In the genomic region with DNA sequence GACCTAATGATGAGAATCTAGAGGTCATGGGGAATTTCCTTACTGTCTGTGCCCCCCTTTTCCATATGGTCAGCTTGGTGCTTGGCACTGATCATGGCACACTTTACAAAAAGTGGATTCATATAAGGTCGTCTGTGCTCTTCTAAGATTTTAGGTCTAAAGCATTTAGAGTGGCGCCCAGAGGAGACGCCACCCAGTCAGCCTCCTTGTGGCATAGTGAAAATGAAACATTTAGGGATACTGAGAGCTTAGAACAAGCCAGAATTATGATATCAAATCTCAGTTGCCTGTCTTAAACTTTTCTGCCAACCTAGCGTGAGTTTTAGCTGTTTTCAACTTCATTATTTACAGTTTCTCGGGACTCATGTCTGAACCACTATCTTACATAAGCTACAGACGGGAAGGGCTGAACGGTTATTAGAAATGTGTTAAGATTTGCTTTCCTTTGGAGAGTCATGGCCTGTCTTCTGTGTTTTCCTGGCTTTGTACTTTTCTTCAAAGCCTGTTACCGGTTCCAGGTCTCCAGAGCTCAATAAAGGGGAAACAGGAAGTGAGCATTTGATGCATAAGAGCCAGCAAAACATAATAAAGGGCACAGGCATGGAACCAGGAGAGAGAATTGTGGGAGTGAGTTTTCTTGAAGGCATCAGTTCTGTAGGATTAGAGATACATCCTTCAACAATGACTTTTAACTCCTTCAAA, we compare ENCODE assay signal across 1 cellular context.
A peak's percentile ranks its signal among the peaks of the same experiment; 100 is the strongest.
TF ChIP-seq lines count a peak whose summit lies in the region.

No MANE protein-coding gene starts in this region.

TF ChIP-seq in K562, 482 proteins besides CTCF, POLR2A, EP300 and RAD21 (continued from another document):
- TF ChIP-seq, protein P1, sequence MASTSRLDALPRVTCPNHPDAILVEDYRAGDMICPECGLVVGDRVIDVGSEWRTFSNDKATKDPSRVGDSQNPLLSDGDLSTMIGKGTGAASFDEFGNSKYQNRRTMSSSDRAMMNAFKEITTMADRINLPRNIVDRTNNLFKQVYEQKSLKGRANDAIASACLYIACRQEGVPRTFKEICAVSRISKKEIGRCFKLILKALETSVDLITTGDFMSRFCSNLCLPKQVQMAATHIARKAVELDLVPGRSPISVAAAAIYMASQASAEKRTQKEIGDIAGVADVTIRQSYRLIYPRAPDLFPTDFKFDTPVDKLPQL (IDR thresholded peaks at IDR 0.05; ENCODE audit: extremely low read depth, insufficient read length), result no peak
- TF ChIP-seq, protein P2, sequence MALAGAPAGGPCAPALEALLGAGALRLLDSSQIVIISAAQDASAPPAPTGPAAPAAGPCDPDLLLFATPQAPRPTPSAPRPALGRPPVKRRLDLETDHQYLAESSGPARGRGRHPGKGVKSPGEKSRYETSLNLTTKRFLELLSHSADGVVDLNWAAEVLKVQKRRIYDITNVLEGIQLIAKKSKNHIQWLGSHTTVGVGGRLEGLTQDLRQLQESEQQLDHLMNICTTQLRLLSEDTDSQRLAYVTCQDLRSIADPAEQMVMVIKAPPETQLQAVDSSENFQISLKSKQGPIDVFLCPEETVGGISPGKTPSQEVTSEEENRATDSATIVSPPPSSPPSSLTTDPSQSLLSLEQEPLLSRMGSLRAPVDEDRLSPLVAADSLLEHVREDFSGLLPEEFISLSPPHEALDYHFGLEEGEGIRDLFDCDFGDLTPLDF (CRISPR knock-in tag; IDR thresholded peaks at IDR 0.05), result no peak
- TF ChIP-seq, protein P3, sequence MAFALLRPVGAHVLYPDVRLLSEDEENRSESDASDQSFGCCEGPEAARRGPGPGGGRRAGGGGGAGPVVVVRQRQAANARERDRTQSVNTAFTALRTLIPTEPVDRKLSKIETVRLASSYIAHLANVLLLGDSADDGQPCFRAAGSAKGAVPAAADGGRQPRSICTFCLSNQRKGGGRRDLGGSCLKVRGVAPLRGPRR (CRISPR knock-in tag; IDR thresholded peaks at IDR 0.05), result no peak
- TF ChIP-seq ZKSCAN8 (CRISPR knock-in tag; IDR thresholded peaks at IDR 0.05) (0 out of 2 replicates have a peak, but pooled peaks have one; percentile 35), KLF16 (IDR thresholded peaks at IDR 0.05) (no peak), CBX5 (IDR thresholded peaks at IDR 0.05; ENCODE audit: borderline replicate concordance, low read depth) (no peak), KLF13 (tag; IDR thresholded peaks at IDR 0.05; ENCODE audit: borderline replicate concordance, low read depth) (no peak), TFAM (CRISPR knock-in tag; conservative IDR thresholded peaks at IDR 0.05) (no peak)
- TF ChIP-seq, protein P4, sequence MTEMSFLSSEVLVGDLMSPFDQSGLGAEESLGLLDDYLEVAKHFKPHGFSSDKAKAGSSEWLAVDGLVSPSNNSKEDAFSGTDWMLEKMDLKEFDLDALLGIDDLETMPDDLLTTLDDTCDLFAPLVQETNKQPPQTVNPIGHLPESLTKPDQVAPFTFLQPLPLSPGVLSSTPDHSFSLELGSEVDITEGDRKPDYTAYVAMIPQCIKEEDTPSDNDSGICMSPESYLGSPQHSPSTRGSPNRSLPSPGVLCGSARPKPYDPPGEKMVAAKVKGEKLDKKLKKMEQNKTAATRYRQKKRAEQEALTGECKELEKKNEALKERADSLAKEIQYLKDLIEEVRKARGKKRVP (CRISPR knock-in tag; IDR thresholded peaks at IDR 0.05), result no peak
- TF ChIP-seq, protein P5, sequence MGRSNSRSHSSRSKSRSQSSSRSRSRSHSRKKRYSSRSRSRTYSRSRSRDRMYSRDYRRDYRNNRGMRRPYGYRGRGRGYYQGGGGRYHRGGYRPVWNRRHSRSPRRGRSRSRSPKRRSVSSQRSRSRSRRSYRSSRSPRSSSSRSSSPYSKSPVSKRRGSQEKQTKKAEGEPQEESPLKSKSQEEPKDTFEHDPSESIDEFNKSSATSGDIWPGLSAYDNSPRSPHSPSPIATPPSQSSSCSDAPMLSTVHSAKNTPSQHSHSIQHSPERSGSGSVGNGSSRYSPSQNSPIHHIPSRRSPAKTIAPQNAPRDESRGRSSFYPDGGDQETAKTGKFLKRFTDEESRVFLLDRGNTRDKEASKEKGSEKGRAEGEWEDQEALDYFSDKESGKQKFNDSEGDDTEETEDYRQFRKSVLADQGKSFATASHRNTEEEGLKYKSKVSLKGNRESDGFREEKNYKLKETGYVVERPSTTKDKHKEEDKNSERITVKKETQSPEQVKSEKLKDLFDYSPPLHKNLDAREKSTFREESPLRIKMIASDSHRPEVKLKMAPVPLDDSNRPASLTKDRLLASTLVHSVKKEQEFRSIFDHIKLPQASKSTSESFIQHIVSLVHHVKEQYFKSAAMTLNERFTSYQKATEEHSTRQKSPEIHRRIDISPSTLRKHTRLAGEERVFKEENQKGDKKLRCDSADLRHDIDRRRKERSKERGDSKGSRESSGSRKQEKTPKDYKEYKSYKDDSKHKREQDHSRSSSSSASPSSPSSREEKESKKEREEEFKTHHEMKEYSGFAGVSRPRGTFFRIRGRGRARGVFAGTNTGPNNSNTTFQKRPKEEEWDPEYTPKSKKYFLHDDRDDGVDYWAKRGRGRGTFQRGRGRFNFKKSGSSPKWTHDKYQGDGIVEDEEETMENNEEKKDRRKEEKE (IDR thresholded peaks at IDR 0.05; ENCODE audit: borderline replicate concordance in 1 of 2, control insufficient read depth in 1 of 2, low read depth in 2 of 2, low read length in 1 of 2), result no peak
- TF ChIP-seq, protein P6, sequence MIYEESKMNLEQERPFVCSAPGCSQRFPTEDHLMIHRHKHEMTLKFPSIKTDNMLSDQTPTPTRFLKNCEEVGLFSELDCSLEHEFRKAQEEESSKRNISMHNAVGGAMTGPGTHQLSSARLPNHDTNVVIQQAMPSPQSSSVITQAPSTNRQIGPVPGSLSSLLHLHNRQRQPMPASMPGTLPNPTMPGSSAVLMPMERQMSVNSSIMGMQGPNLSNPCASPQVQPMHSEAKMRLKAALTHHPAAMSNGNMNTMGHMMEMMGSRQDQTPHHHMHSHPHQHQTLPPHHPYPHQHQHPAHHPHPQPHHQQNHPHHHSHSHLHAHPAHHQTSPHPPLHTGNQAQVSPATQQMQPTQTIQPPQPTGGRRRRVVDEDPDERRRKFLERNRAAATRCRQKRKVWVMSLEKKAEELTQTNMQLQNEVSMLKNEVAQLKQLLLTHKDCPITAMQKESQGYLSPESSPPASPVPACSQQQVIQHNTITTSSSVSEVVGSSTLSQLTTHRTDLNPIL (CRISPR knock-in tag; IDR thresholded peaks at IDR 0.05), result no peak
- TF ChIP-seq, protein P7, sequence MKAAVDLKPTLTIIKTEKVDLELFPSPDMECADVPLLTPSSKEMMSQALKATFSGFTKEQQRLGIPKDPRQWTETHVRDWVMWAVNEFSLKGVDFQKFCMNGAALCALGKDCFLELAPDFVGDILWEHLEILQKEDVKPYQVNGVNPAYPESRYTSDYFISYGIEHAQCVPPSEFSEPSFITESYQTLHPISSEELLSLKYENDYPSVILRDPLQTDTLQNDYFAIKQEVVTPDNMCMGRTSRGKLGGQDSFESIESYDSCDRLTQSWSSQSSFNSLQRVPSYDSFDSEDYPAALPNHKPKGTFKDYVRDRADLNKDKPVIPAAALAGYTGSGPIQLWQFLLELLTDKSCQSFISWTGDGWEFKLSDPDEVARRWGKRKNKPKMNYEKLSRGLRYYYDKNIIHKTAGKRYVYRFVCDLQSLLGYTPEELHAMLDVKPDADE (conservative IDR thresholded peaks at IDR 0.05; ENCODE audit: control insufficient read depth, low read depth, low read length), result no peak
